In the genomic region with DNA sequence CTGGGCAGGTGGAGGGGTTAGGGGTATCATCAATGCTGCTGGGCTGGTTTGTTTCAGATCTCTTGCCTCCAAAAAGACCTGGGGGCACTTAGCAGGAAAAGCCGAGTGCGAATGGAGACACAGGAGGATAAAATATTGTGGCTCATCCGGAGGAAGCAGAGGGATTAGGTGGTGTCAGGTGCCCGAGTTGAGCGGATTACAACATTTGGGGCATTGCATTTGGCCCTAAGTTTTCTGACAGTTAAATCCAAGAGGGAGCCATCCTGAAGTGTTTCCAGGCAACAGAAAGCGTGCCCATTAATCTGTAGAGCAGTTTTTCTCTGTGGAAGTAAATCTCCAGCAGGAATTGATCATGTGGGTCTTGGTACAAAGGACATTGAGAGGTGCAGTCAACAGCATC, we compare ENCODE assay signal across 28 cellular contexts.
"Had no signal": no experiment of that assay in that cellular context is flagged by ENCODE, and none has a peak within 500 bp of the region (broad histone marks: within the 10 kb centered on the region; RNA-seq: fewer than 3 reads in every experiment).

No MANE protein-coding gene starts in this region.

- H3K36me3 Mint-ChIP-seq: naive thymus-derived CD4-positive, alpha-beta T cell; natural killer cell; neural progenitor cell; stimulated activated effector memory CD8-positive, alpha-beta T cell treated with anti-CD3 and anti-CD28 coated beads, Interleukin-12 subunit alpha, Interleukin-12 subunit beta, amount 100 ng/mL, for 72 hours; stimulated activated naive B cell treated with anti-CD40 and anti-IgM and Interleukin-4, amounts not matched to agents 10 μg/mL and 1 μg/mL and 100 μg/mL, for 72 hours had no signal

- H3K4me2 ChIP-seq: neural progenitor cell had no signal

- H3K4me3 Mint-ChIP-seq: naive thymus-derived CD4-positive, alpha-beta T cell; natural killer cell; nephron; neural progenitor cell; stimulated activated effector memory CD8-positive, alpha-beta T cell treated with anti-CD3 and anti-CD28 coated beads, Interleukin-12 subunit alpha, Interleukin-12 subunit beta, amount 100 ng/mL, for 72 hours; stimulated activated naive B cell treated with anti-CD40 and anti-IgM and Interleukin-4, amounts not matched to agents 10 μg/mL and 1 μg/mL and 100 μg/mL, for 72 hours; stimulated activated naive CD8-positive, alpha-beta T cell treated with anti-CD3 and anti-CD28 coated beads, Interleukin-15, Interleukin-2, amounts not matched to agents 100 ng/mL and 50 ng/mL, for 24 hours had no signal

- H3K9me3 ChIP-seq: neutrophil, pancreas, psoas muscle, right lobe of liver, sigmoid colon, stomach, thoracic aorta, thyroid gland, tibial nerve, upper lobe of left lung, vagina had no signal

- H3K36me3 ChIP-seq: neural progenitor cell, neutrophil, pancreas, right lobe of liver, sigmoid colon, stomach, thoracic aorta, thyroid gland, tibial nerve, upper lobe of left lung, vagina had no signal

- H3K27ac Mint-ChIP-seq: naive thymus-derived CD4-positive, alpha-beta T cell; natural killer cell; nephron; neural progenitor cell; stimulated activated effector memory CD8-positive, alpha-beta T cell treated with anti-CD3 and anti-CD28 coated beads, Interleukin-12 subunit alpha, Interleukin-12 subunit beta, amount 100 ng/mL, for 72 hours; stimulated activated naive B cell treated with anti-CD40 and anti-IgM and Interleukin-4, amounts not matched to agents 10 μg/mL and 1 μg/mL and 100 μg/mL, for 72 hours; stimulated activated naive CD8-positive, alpha-beta T cell treated with anti-CD3 and anti-CD28 coated beads, Interleukin-15, Interleukin-2, amounts not matched to agents 100 ng/mL and 50 ng/mL, for 24 hours had no signal

- H2AFZ ChIP-seq: neural progenitor cell had no signal

- H3K9ac ChIP-seq: neural progenitor cell had no signal

- H3K9me3 Mint-ChIP-seq: naive thymus-derived CD4-positive, alpha-beta T cell; natural killer cell; nephron; neural progenitor cell; stimulated activated effector memory CD8-positive, alpha-beta T cell treated with anti-CD3 and anti-CD28 coated beads, Interleukin-12 subunit alpha, Interleukin-12 subunit beta, amount 100 ng/mL, for 72 hours; stimulated activated naive B cell treated with anti-CD40 and anti-IgM and Interleukin-4, amounts not matched to agents 10 μg/mL and 1 μg/mL and 100 μg/mL, for 72 hours; stimulated activated naive CD8-positive, alpha-beta T cell treated with anti-CD3 and anti-CD28 coated beads, Interleukin-15, Interleukin-2, amounts not matched to agents 100 ng/mL and 50 ng/mL, for 24 hours had no signal

- FAIRE-seq: pancreas, small intestine, urothelium cell line had no signal

- H3K27me3 ChIP-seq: neural progenitor cell, neutrophil, pancreas, right lobe of liver, sigmoid colon, thyroid gland, tibial nerve, upper lobe of left lung, vagina had no signal

- H3K27ac ChIP-seq: neural progenitor cell, neutrophil, pancreas, psoas muscle, right lobe of liver, sigmoid colon, stomach, thoracic aorta, thyroid gland, tibial nerve, upper lobe of left lung, vagina had no signal

- H3K4me3 ChIP-seq: neural progenitor cell, pancreas, psoas muscle, right lobe of liver, sigmoid colon, stomach, thoracic aorta, thyroid gland, tibial nerve, upper lobe of left lung, vagina had no signal

- H3K4me1 ChIP-seq: neural progenitor cell, pancreas, psoas muscle, right lobe of liver, sigmoid colon, stomach, thyroid gland, upper lobe of left lung, vagina had no signal

- H3K4me1 Mint-ChIP-seq: natural killer cell; stimulated activated naive B cell treated with anti-CD40 and anti-IgM and Interleukin-4, amounts not matched to agents 10 μg/mL and 1 μg/mL and 100 μg/mL, for 72 hours had no signal

- DNase-seq: naive thymus-derived CD4-positive, alpha-beta T cell; natural killer cell; nucleus accumbens; pancreas; psoas muscle; right cardiac atrium; right lobe of liver; sigmoid colon; small intestine; stimulated activated CD4-positive, alpha-beta T cell treated with anti-CD3 and anti-CD28 coated beads, Interleukin-15, amount 100 ng/mL, for 24 hours; stimulated activated CD4-positive, alpha-beta T cell treated with anti-CD3 and anti-CD28 coated beads, Interleukin-2, amount 100 ng/mL, for 24 hours; stimulated activated CD4-positive, alpha-beta T cell treated with anti-CD3 and anti-CD28 coated beads, Interleukin-2, amount 100 ng/mL, for 48 hours; stimulated activated CD4-positive, alpha-beta T cell treated with anti-CD3 and anti-CD28 coated beads, Interleukin-4, amount 100 ng/mL, for 24 hours; stimulated activated naive B cell treated with anti-CD40 and anti-IgM and Interleukin-4, amounts not matched to agents 10 μg/mL and 1 μg/mL and 100 μg/mL, for 72 hours; stimulated activated naive CD4-positive, alpha-beta T cell treated with Interleukin-2 at 50 U/mL for 16 hours; stomach; thyroid gland; trophoblast cell; upper lobe of left lung had no signal
